8 cellular contexts compared by ENCODE assay signal in the genomic region with DNA sequence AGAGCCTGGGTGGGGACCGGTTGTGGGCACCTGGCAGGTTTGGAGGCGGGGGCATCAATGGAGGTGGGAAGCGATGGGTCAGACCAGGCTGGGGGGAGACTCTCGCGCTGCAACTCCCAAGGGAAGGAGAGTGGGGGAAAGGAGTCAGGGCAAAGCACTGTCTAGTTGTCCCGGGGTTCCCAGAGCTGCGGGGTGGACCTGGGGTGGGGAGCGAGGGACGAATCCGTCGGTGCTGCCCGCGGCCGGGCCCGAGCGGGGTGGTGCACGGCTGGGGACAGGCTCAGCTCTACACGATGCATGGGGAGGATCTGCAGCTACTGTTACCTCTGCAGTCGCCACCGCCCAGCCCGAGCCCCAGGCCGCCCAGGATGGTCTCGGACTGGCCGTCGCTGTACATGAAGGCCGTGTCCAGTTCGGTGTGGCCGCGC. TPM values are rescaled to one million over a fixed set of nuclear protein-coding genes. Genes with fewer than 3 reads are reported as not detected.
DNase-seq lines count a peak whose midpoint lies in the region; ATAC-seq, FAIRE-seq and TF ChIP-seq lines count a peak whose summit lies in the region.

No MANE protein-coding gene starts in this region.

- H3K4me3 Mint-ChIP-seq in CD4-positive, CD25-positive, alpha-beta regulatory T cell: peak overlapping the region; percentile 78 to 97 (median 86)
- H3K4me3 Mint-ChIP-seq in GM23338: peak overlapping the region; percentile 84
- H3K4me3 Mint-ChIP-seq in effector memory CD8-positive, alpha-beta T cell: peak overlapping the region; percentile 86 to 90
- H3K4me3 Mint-ChIP-seq in naive thymus-derived CD8-positive, alpha-beta T cell: peak overlapping the region; percentile 83 to 96 (median 89)

- TF ChIP-seq CTCF in GM23338 (conservative IDR thresholded peaks at IDR 0.05; ENCODE audit: low read depth in 2 of 2) (no peak), Peyer's patch (IDR thresholded peaks at IDR 0.05) (no peak)

- no peaks in the 10 kb centered on the region; the same call in 1 of the 2 replicates for H3K79me2 ChIP-seq in GM23338 (replicated peaks; ENCODE audit: insufficient read depth)

- FAIRE-seq in GM12891 (lab: Jason Lieb, UNC): no peak

- peaks cover 15% of the 10 kb centered on the region for H3K36me3 Mint-ChIP-seq in CD4-positive, CD25-positive, alpha-beta regulatory T cell
- peaks cover 19% of the 10 kb centered on the region for H3K36me3 Mint-ChIP-seq in GM23338 (ENCODE audit: low read depth)
- H3K36me3 Mint-ChIP-seq in effector memory CD8-positive, alpha-beta T cell (ENCODE audit: insufficient read depth): peaks cover 29% of the 10 kb centered on the region
- peaks cover 0 to 15% (median 5%) of the 10 kb centered on the region in 3 donors for H3K36me3 Mint-ChIP-seq in naive thymus-derived CD8-positive, alpha-beta T cell

- peaks cover 14% of the 10 kb centered on the region for H3K36me3 ChIP-seq in CD4-positive, CD25-positive, alpha-beta regulatory T cell (ENCODE audit: control insufficient read depth, insufficient read depth, low read length)
- no peaks in the 10 kb centered on the region for H3K36me3 ChIP-seq in GM23338 (ENCODE audit: insufficient read depth)
- H3K36me3 ChIP-seq in Peyer's patch: peaks cover 0 to 17% (median 0%) of the 10 kb centered on the region in 3 donors

- no peaks in the 10 kb centered on the region for H3K9me3 ChIP-seq in CD4-positive, CD25-positive, alpha-beta regulatory T cell (ENCODE audit: control insufficient read depth in 2 of 2, low read length in 2 of 2)
- H3K9me3 ChIP-seq in Peyer's patch: no peaks in the 10 kb centered on the region

- peaks cover 26% of the 10 kb centered on the region for H3K4me1 ChIP-seq in CD4-positive, CD25-positive, alpha-beta regulatory T cell (ENCODE audit: control insufficient read depth, insufficient read depth, low read length, poor library complexity, severe bottlenecking)
- 0 out of 2 replicates have a peak, but pooled peaks cover 8% of the 10 kb centered on the region for H3K4me1 ChIP-seq in GM23338 (ENCODE audit: insufficient read depth)
- H3K4me1 ChIP-seq in Peyer's patch: peaks cover 0 to 49% (median 20%) of the 10 kb centered on the region in 4 donors

- peak overlapping the region; percentile 14 for H3K27ac ChIP-seq in CD4-positive, CD25-positive, alpha-beta regulatory T cell (ENCODE audit: insufficient read depth, low read length, poor library complexity, severe bottlenecking)
- H3K27ac ChIP-seq in GM23338 (ENCODE audit: low read depth) (no peak overlapping the region), Peyer's patch (peak overlapping the region; percentile 84 to 92 (median 88))

- ATAC-seq in CD4-positive, CD25-positive, alpha-beta regulatory T cell (ENCODE audit: low read depth in 2 of 2): peak; percentile 10 to 12
- peak; percentile 29 for ATAC-seq in GM23338
- peak; percentile 20 for ATAC-seq in effector memory CD8-positive, alpha-beta T cell (replicated peaks)
- peak; percentile 38 to 43 for ATAC-seq in naive thymus-derived CD8-positive, alpha-beta T cell

- H3K4me1 Mint-ChIP-seq in CD4-positive, CD25-positive, alpha-beta regulatory T cell: peaks cover 0 to 52% (median 29%) of the 10 kb centered on the region in 4 donors
- peaks cover 19% of the 10 kb centered on the region for H3K4me1 Mint-ChIP-seq in GM23338
- peaks cover 28 to 40% of the 10 kb centered on the region in 2 donors for H3K4me1 Mint-ChIP-seq in effector memory CD8-positive, alpha-beta T cell (ENCODE audit: low read depth in 2 of 2)
- H3K4me1 Mint-ChIP-seq in naive thymus-derived CD8-positive, alpha-beta T cell: peaks cover 27 to 57% (median 47%) of the 10 kb centered on the region in 4 donors

- peak overlapping the region; percentile 96 for H3K4me2 ChIP-seq in GM23338

- POLR2A ChIA-PET in naive thymus-derived CD8-positive, alpha-beta T cell (lab: Charles Lee): interaction anchor here (0.8 to 2.0 kb wide), 2 partner anchors 60 to 174 kb away, joined by 3 to 6 read pairs; a partner anchor contains a TSS

- H4K20me1 ChIP-seq in GM23338 (replicated peaks; ENCODE audit: insufficient read depth): 0 out of 2 replicates have a peak, but pooled peaks cover 3% of the 10 kb centered on the region

- H3K27ac Mint-ChIP-seq in CD4-positive, CD25-positive, alpha-beta regulatory T cell: peak overlapping the region; percentile 42 to 96 (median 65)
- no peak overlapping the region for H3K27ac Mint-ChIP-seq in GM23338
- H3K27ac Mint-ChIP-seq in effector memory CD8-positive, alpha-beta T cell: peak overlapping the region; percentile 27 to 67
- H3K27ac Mint-ChIP-seq in naive thymus-derived CD8-positive, alpha-beta T cell: peak overlapping the region; percentile 6 to 95 (median 74)

- TF ChIP-seq POLR2A in Peyer's patch (IDR thresholded peaks at IDR 0.05): no peak
- TF ChIP-seq POLR2A in GM12891 (IDR thresholded peaks at IDR 0.05; ENCODE audit: low read depth, low read length): no peak

- H2AFZ ChIP-seq in GM23338: peak overlapping the region; percentile 76

- no peaks in the 10 kb centered on the region for H3K9me2 ChIP-seq in GM23338 (ENCODE audit: insufficient read depth)

- peak in 2 of 3 donors; percentile 6 to 32 for DNase-seq in CD4-positive, CD25-positive, alpha-beta regulatory T cell
- DNase-seq in GM23338 (ENCODE audit: low spot score): no peak
- peak in 2 of 3 donors; percentile 22 to 64 for DNase-seq in Peyer's patch
- DNase-seq in effector memory CD8-positive, alpha-beta T cell: no peak
- peak in 4 of 10 donors; percentile 14 to 32 (median 29) for DNase-seq in naive thymus-derived CD8-positive, alpha-beta T cell
- no peak for DNase-seq in NCI-H128 (lab: John Stamatoyannopoulos, UW; ENCODE audit: unreplicated experiment)
- no peak for DNase-seq in GM12891 (ENCODE audit: insufficient read length, low spot score)
- DNase-seq in DMS153 (lab: John Stamatoyannopoulos, UW): no peak

- no peaks in the 10 kb centered on the region for H3F3A ChIP-seq in GM23338 (replicated peaks; ENCODE audit: low read depth)

- no peaks in the 10 kb centered on the region for H3K9me3 Mint-ChIP-seq in CD4-positive, CD25-positive, alpha-beta regulatory T cell
- no peaks in the 10 kb centered on the region for H3K9me3 Mint-ChIP-seq in GM23338
- no peaks in the 10 kb centered on the region for H3K9me3 Mint-ChIP-seq in effector memory CD8-positive, alpha-beta T cell
- H3K9me3 Mint-ChIP-seq in naive thymus-derived CD8-positive, alpha-beta T cell: no peaks in the 10 kb centered on the region

- H3K27me3 ChIP-seq in CD4-positive, CD25-positive, alpha-beta regulatory T cell (ENCODE audit: control insufficient read depth, insufficient read depth, low read length): no peaks in the 10 kb centered on the region
- peaks cover 10% of the 10 kb centered on the region for H3K27me3 ChIP-seq in GM23338 (ENCODE audit: insufficient read depth)
- no peaks in the 10 kb centered on the region for H3K27me3 ChIP-seq in Peyer's patch

- H3K4me3 ChIP-seq in CD4-positive, CD25-positive, alpha-beta regulatory T cell (ENCODE audit: low read depth, low read length): peak overlapping the region; percentile 59
- H3K4me3 ChIP-seq in GM23338 (peak overlapping the region; percentile 92), Peyer's patch (peak overlapping the region; percentile 79 to 96 (median 88))

- no peaks in the 10 kb centered on the region for H3K27me3 Mint-ChIP-seq in CD4-positive, CD25-positive, alpha-beta regulatory T cell
- H3K27me3 Mint-ChIP-seq in GM23338 (ENCODE audit: insufficient read depth, low read depth, poor library complexity): peaks cover 5% of the 10 kb centered on the region
- H3K27me3 Mint-ChIP-seq in effector memory CD8-positive, alpha-beta T cell: no peaks in the 10 kb centered on the region
- H3K27me3 Mint-ChIP-seq in naive thymus-derived CD8-positive, alpha-beta T cell: no peaks in the 10 kb centered on the region

TF ChIP-seq in GM12891, 5 proteins besides CTCF, POLR2A, EP300 and RAD21:
- no peak for TF ChIP-seq POU2F2 (IDR thresholded peaks at IDR 0.05; ENCODE audit: low read depth, low read length)
TF ChIP-seq in GM12891: peak in this region for 0.

RNA-seq across cellular contexts. Expression of a gene that starts 0.4 kb away (rescaled TPM):
- total RNA-seq in CD4-positive, CD25-positive, alpha-beta regulatory T cell: 20.5 TPM
- polyA plus RNA-seq in CD4-positive, CD25-positive, alpha-beta regulatory T cell: 100 to 1,000 TPM; 107 to 133 (median 115) TPM
- 53.6 and 60.0 TPM in 2 replicates for total RNA-seq in GM23338 (2014; rRNA removed; shearing (Covaris generic))
- 18.2 and 20.8 TPM in 2 replicates for polyA plus RNA-seq in GM23338 (2016; fragmentation: Nextera tagmentation; extraction: Ambion mirVana)
- 100 to 1,000 TPM in 3 of 4 donors, 10 to 100 TPM in 1; 56.1 to 168 (median 137) TPM for total RNA-seq in Peyer's patch
- 10 to 100 TPM; 24.8 to 27.7 TPM for total RNA-seq in naive thymus-derived CD8-positive, alpha-beta T cell
- polyA plus RNA-seq in naive thymus-derived CD8-positive, alpha-beta T cell: 100 to 1,000 TPM in 2 of 3 donors, 10 to 100 TPM in 1; 99.3 to 116 (median 115) TPM
- polyA plus RNA-seq in GM12891 (2012; ENCODE audit: low read depth, missing spikeins): 37.0 TPM

RNA-seq across cellular contexts. Expression of a gene that starts 0.6 kb away (rescaled TPM):
- total RNA-seq in CD4-positive, CD25-positive, alpha-beta regulatory T cell: 3.2 TPM
- 1 to 10 TPM; 3.7 to 8.7 (median 5.8) TPM for polyA plus RNA-seq in CD4-positive, CD25-positive, alpha-beta regulatory T cell
- total RNA-seq in GM23338 (2014; rRNA removed; shearing (Covaris generic)): 19.7 and 24.4 TPM in 2 replicates
- polyA plus RNA-seq in GM23338 (2016; fragmentation: Nextera tagmentation; extraction: Ambion mirVana): 6.9 and 8.6 TPM in 2 replicates
- 10 to 100 TPM; 19.0 to 76.8 (median 45.0) TPM for total RNA-seq in Peyer's patch
- total RNA-seq in naive thymus-derived CD8-positive, alpha-beta T cell: 1 to 10 TPM; 4.8 to 6.4 TPM
- 1 to 10 TPM; 3.1 to 4.3 (median 3.7) TPM for polyA plus RNA-seq in naive thymus-derived CD8-positive, alpha-beta T cell
- 6.2 TPM for polyA plus RNA-seq in GM12891 (2012; ENCODE audit: low read depth, missing spikeins)

RNA-seq across cellular contexts. Expression of a gene that starts 22.9 kb away (rescaled TPM):
- 0.99 TPM for total RNA-seq in CD4-positive, CD25-positive, alpha-beta regulatory T cell
- under 1 TPM in 1 of 4 donors, not detected in 3; 0.25 TPM for polyA plus RNA-seq in CD4-positive, CD25-positive, alpha-beta regulatory T cell
- 0.14 TPM in 1 of 2 replicates, not detected in the other for total RNA-seq in GM23338 (2014; rRNA removed; shearing (Covaris generic))
- polyA plus RNA-seq in GM23338 (2016; fragmentation: Nextera tagmentation; extraction: Ambion mirVana): 0.24 and 0.86 TPM in 2 replicates
- total RNA-seq in Peyer's patch: 100 to 1,000 TPM in 3 of 4 donors, 10 to 100 TPM in 1; 60.2 to 574 (median 416) TPM
- 1 to 10 TPM in 1 of 2 experiments, under 1 TPM in 1; 0.96 to 1.5 TPM for total RNA-seq in naive thymus-derived CD8-positive, alpha-beta T cell
- polyA plus RNA-seq in naive thymus-derived CD8-positive, alpha-beta T cell: under 1 TPM in 1 of 3 donors, not detected in 2; 0.08 TPM
- polyA plus RNA-seq in GM12891 (2012; ENCODE audit: low read depth, missing spikeins): 0.17 TPM

RNA-seq across cellular contexts. Expression of a gene that starts 59.9 kb away (rescaled TPM):
- 9.9 TPM for total RNA-seq in CD4-positive, CD25-positive, alpha-beta regulatory T cell
- polyA plus RNA-seq in CD4-positive, CD25-positive, alpha-beta regulatory T cell: 10 to 100 TPM; 20.1 to 22.4 (median 20.9) TPM
- 47.1 and 54.2 TPM in 2 replicates for total RNA-seq in GM23338 (2014; rRNA removed; shearing (Covaris generic))
- polyA plus RNA-seq in GM23338 (2016; fragmentation: Nextera tagmentation; extraction: Ambion mirVana): 77.3 and 88.5 TPM in 2 replicates
- total RNA-seq in Peyer's patch: 10 to 100 TPM in 3 of 4 donors, 1 to 10 TPM in 1; 9.8 to 26.4 (median 12.1) TPM
- 10 to 100 TPM; 27.6 to 38.0 TPM for total RNA-seq in naive thymus-derived CD8-positive, alpha-beta T cell
- 10 to 100 TPM; 24.7 to 37.4 (median 34.7) TPM for polyA plus RNA-seq in naive thymus-derived CD8-positive, alpha-beta T cell
- polyA plus RNA-seq in GM12891 (2012; ENCODE audit: low read depth, missing spikeins): 31.5 TPM

Comparison
In these comparisons a context has a peak if more than half of its experiments do, and no peak if none do; other contexts are left out.
1. DNase-seq: peak in CD4-positive, CD25-positive, alpha-beta regulatory T cell (2 of 3) and Peyer's patch (2 of 3); none in GM23338 (single experiment), effector memory CD8-positive, alpha-beta T cell (0 of 3), NCI-H128 (single experiment), GM12891 (single experiment) and DMS153 (single experiment).
2. RNA of a gene that starts 22.9 kb away (total RNA-seq): 60.2 to 574 TPM in Peyer's patch; 0.96 to 1.5 TPM in naive thymus-derived CD8-positive, alpha-beta T cell, 0.99 TPM in CD4-positive, CD25-positive, alpha-beta regulatory T cell (single experiment) and 0.14 TPM in GM23338; every median in the first group is over 10 times any median in the second.
3. Peak in every context shown above with its lines, with median percentiles within 50 percentile points of each other: ATAC-seq, H3K4me3 ChIP-seq and H3K4me3 Mint-ChIP-seq.